ENCODE assay signal across 8 cellular contexts in the genomic region with DNA sequence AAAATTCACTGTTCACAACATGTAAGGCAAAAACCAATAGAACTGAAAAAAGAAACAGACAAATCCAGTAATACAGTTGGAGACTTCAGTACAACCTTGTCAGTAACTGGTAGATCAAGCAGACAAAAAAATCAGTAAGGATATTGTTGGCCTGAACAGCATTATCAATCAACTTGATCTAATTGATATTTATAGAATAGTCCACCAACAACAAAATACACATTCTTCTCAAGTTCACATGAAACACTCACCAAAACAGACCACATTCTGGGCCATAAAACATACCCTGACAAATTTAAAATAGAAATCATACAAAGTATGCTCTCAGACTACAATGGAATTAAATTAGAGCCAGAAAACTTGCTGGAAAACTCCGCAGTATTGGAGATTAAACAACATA.
"Had no signal": no experiment of that assay in that cellular context is flagged by ENCODE, and none has a peak within 500 bp of the region (broad histone marks: within the 10 kb centered on the region; RNA-seq: fewer than 3 reads in every experiment).

No MANE protein-coding gene starts in this region.

- H3K4me3 Mint-ChIP-seq: IgD-negative memory B cell had no signal

- H3K9ac ChIP-seq: KMS-11 had no signal

- H3K27ac ChIP-seq: HL-60, KMS-11 had no signal

- H3K4me2 ChIP-seq: KMS-11 had no signal

- H3K4me3 ChIP-seq: K562 had no signal

- DNase-seq: IMR-90, KBM-7, KG1 had no signal

- H3K27me3 Mint-ChIP-seq: IgD-negative memory B cell had no signal

- FAIRE-seq: HTR-8/SVneo, K562 had no signal

- ATAC-seq: K562 had no signal
